10 cellular contexts compared by ENCODE assay signal in the genomic region with DNA sequence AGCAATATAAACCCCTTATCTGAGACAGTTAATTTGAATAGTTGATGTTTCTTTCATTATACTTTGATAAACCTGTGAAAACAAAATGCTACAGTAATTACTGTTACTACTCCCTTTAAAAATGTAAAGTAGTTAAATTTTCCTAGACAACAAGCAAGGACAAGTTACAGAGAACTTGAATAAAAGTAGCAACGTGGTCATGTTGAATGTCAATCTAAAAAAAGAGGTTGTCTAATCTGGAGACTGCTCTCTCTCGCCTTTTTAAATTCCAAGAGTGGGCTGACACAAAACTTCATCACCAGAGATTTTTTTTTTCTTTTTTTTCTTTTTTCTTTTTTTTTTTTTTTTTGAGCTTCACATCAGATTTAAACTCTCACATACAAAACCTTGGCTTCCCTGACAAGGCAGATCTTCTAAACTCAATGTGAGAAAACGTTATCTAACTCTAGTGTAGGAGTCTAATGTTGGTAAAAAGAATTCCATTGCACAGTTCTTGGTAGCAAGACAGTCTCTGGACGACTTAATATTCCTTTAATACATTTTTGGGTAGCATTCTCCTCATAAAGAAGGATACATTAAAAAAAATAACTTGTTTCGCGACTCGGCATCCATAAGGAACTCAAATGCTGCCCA. TPM values are rescaled to one million over a fixed set of nuclear protein-coding genes. Genes with fewer than 3 reads are reported as not detected.
A peak's percentile ranks its signal among the peaks of the same experiment; 100 is the strongest.
DNase-seq lines count a peak whose midpoint lies in the region; ATAC-seq and TF ChIP-seq lines count a peak whose summit lies in the region.
"Had no signal": no experiment of that assay in that cellular context is flagged by ENCODE, and none has a peak within 500 bp of the region (broad histone marks: within the 10 kb centered on the region; RNA-seq: fewer than 3 reads in every experiment).

No MANE protein-coding gene starts in this region.

- H3K36me3 ChIP-seq in OCI-LY7 (ENCODE audit: insufficient read depth, low read length) (peaks cover 21% of the 10 kb centered on the region), osteoblast (ENCODE audit: insufficient read depth, low read length) (peaks cover 31% of the 10 kb centered on the region)

- TF ChIP-seq CTCF in CD4-positive, alpha-beta T cell (IDR thresholded peaks at IDR 0.05): no peak
- TF ChIP-seq CTCF in OCI-LY7 (conservative IDR thresholded peaks at IDR 0.05; ENCODE audit: low read length): 0 out of 2 replicates have a peak, but pooled peaks have one; percentile 6
- no peak for TF ChIP-seq CTCF in dorsolateral prefrontal cortex (IDR thresholded peaks at IDR 0.05 in 54 of 56, conservative IDR thresholded peaks at IDR 0.05 in 2 of 56; ENCODE audit: low read depth in 1 of 56, partially characterized antibody in 56 of 56)
- no peak for TF ChIP-seq CTCF in osteoblast (IDR thresholded peaks at IDR 0.05; ENCODE audit: extremely low read depth, low read depth, low read length)

- CTCF ChIA-PET in CD4-positive, alpha-beta T cell (lab: Charles Lee): no interaction called here
- CTCF ChIA-PET in OCI-LY7 (lab: Charles Lee; ENCODE audit: unreplicated experiment): no interaction called here

- peak overlapping the region; percentile 85 for H3K27ac Mint-ChIP-seq in CD4-positive, alpha-beta T cell

- H3K27me3 Mint-ChIP-seq in CD4-positive, alpha-beta T cell: no peaks in the 10 kb centered on the region

- no peaks in the 10 kb centered on the region for H3K9me3 ChIP-seq in CD4-positive, alpha-beta T cell (ENCODE audit: control insufficient read depth, low read length)
- H3K9me3 ChIP-seq in OCI-LY7 (ENCODE audit: low read length): no peaks in the 10 kb centered on the region
- no peaks in the 10 kb centered on the region for H3K9me3 ChIP-seq in osteoblast (ENCODE audit: low read depth, low read length)

- H2AFZ ChIP-seq in OCI-LY7 (ENCODE audit: low read length) (no peak overlapping the region; the same call in 1 of the 2 replicates), osteoblast (ENCODE audit: low read length) (no peak overlapping the region)

- H3K4me1 ChIP-seq in OCI-LY7 (ENCODE audit: insufficient read depth, low read length, poor library complexity, severe bottlenecking) (peaks cover 36% of the 10 kb centered on the region), osteoblast (ENCODE audit: insufficient read depth, low read length) (peaks cover 25% of the 10 kb centered on the region)

- no peaks in the 10 kb centered on the region for H3K27me3 ChIP-seq in CD4-positive, alpha-beta T cell (ENCODE audit: control insufficient read depth, insufficient read depth, low read length)
- H3K27me3 ChIP-seq in dorsolateral prefrontal cortex (no peaks in the 10 kb centered on the region), osteoblast (ENCODE audit: insufficient read depth, low read length) (no peaks in the 10 kb centered on the region)
- H3K27me3 ChIP-seq: foreskin keratinocyte had no signal

- H3K27ac ChIP-seq in CD4-positive, alpha-beta T cell (ENCODE audit: low read depth, low read length): no peak overlapping the region
- H3K27ac ChIP-seq in OCI-LY7 (ENCODE audit: low read depth, low read length, poor library complexity, severe bottlenecking) (peak overlapping the region; percentile 88), dorsolateral prefrontal cortex (peak overlapping the region in 54 of 59 donors; percentile 2 to 100 (median 98)), osteoblast (ENCODE audit: low read depth, low read length) (peak overlapping the region; percentile 89)
- H3K27ac ChIP-seq: foreskin keratinocyte had no signal

- H4K20me1 ChIP-seq in OCI-LY7 (ENCODE audit: insufficient read depth, low read length) (peaks cover 4% of the 10 kb centered on the region; the same call in 1 of the 2 replicates), osteoblast (ENCODE audit: insufficient read depth, low read length) (no peaks in the 10 kb centered on the region)

- H3K9me2 ChIP-seq in OCI-LY7 (ENCODE audit: insufficient read depth, low read length): no peaks in the 10 kb centered on the region

- peak overlapping the region; percentile 90 for H3K4me3 ChIP-seq in OCI-LY7 (ENCODE audit: low read depth, low read length, poor library complexity, severe bottlenecking)
- H3K4me3 ChIP-seq in dorsolateral prefrontal cortex: peak overlapping the region in 48 of 59 donors; percentile 4 to 93 (median 81)
- peak overlapping the region; percentile 87 for H3K4me3 ChIP-seq in osteoblast (ENCODE audit: insufficient read depth, low read length)

- no peak for DNase-seq in CD4-positive, alpha-beta T cell
- DNase-seq in OCI-LY7 (ENCODE audit: low spot score) (no peak), dorsolateral prefrontal cortex (no peak), osteoblast (ENCODE audit: insufficient read length, low spot score, missing footprints) (no peak), A172 (ENCODE audit: low spot score) (no peak), HT-29 (ENCODE audit: low spot score) (no peak), iPS-NIHi11 (ENCODE audit: low spot score) (no peak), SK-N-DZ (ENCODE audit: low spot score) (no peak)
- DNase-seq: stimulated activated CD4-positive, alpha-beta T cell treated with anti-CD3 and anti-CD28 coated beads, Interleukin-4, amount 100 ng/mL, for 1 hour had no signal

- no peak for ATAC-seq in CD4-positive, alpha-beta T cell (ENCODE audit: poor library complexity)
- ATAC-seq: foreskin keratinocyte had no signal

- intact Hi-C loops in CD4-positive, alpha-beta T cell (cut with DNase I, micrococcal nuclease): no loop called here
- intact Hi-C loops in OCI-LY7 (cut with micrococcal nuclease; ENCODE audit: unreplicated experiment): loop anchor here (1.0 kb wide), 1 partner anchor 189 kb away; no protein-coding TSS in a partner anchor
- intact Hi-C loops in dorsolateral prefrontal cortex (cut with DNase I): loop anchor here in 1 of 2 donors (2.0 kb wide), 1 partner anchor 37 kb away; no protein-coding TSS in a partner anchor

- H3K36me3 Mint-ChIP-seq in CD4-positive, alpha-beta T cell (ENCODE audit: low read depth): peaks cover 26% of the 10 kb centered on the region

- peak overlapping the region; percentile 83 for H3K4me3 Mint-ChIP-seq in CD4-positive, alpha-beta T cell

- H3K4me1 Mint-ChIP-seq in CD4-positive, alpha-beta T cell (ENCODE audit: low read depth): peaks cover 38% of the 10 kb centered on the region

- no TSS peak for BruUV-seq in OCI-LY7 (replicated peaks; lab: Mats Ljungman, UMichigan)

- H3K4me2 ChIP-seq in OCI-LY7 (ENCODE audit: low read length): peak overlapping the region; percentile 92
- peak overlapping the region; percentile 95 for H3K4me2 ChIP-seq in osteoblast (ENCODE audit: insufficient read depth, low read length)

- no peaks in the 10 kb centered on the region for H3K9me3 Mint-ChIP-seq in CD4-positive, alpha-beta T cell

- H3K79me2 ChIP-seq in OCI-LY7 (ENCODE audit: insufficient read depth, low read depth, low read length) (peaks cover 82% of the 10 kb centered on the region), osteoblast (ENCODE audit: insufficient read depth, low read length) (peaks cover 96% of the 10 kb centered on the region)

- POLR2A ChIA-PET in CD4-positive, alpha-beta T cell (lab: Charles Lee): no interaction called here
- POLR2A ChIA-PET in OCI-LY7 (lab: Charles Lee): interaction anchor here (0.7 to 1.8 kb wide), 10 partner anchors 10 to 314 kb away, joined by 3 to 17 read pairs (median 4); no protein-coding TSS in a partner anchor

RNA-seq across cellular contexts. Expression of gene FOXP1, which starts 4.1 kb away (rescaled TPM):
- 100 to 1,000 TPM; 493 to 508 TPM for total RNA-seq in CD4-positive, alpha-beta T cell
- 67.2 and 87.3 TPM in 2 replicates for total RNA-seq in OCI-LY7 (2014; rRNA removed; shearing (Covaris generic))
- total RNA-seq in OCI-LY7 (2022) (151 and 168 TPM in 2 replicates), dorsolateral prefrontal cortex (100 to 1,000 TPM in 108 of 120 experiments, 10 to 100 TPM in 12; 84.2 to 160 (median 118) TPM), osteoblast (195 and 228 TPM in 2 replicates)
- total RNA-seq in A172 (2014; rRNA removed; shearing (Covaris generic)): 10.3 and 16.1 TPM in 2 replicates
- 27.6 and 31.0 TPM in 2 replicates for total RNA-seq in HT-29 (2014; rRNA removed; shearing (Covaris generic))
- polyA plus RNA-seq in SK-N-DZ (2014; cell fraction: cytosol; rRNA removed): 5.9 and 6.7 TPM in 2 replicates
- 5.6 and 9.7 TPM in 2 replicates for polyA plus RNA-seq in SK-N-DZ (2014; cell fraction: nucleus; rRNA removed)
